Comparison of ENCODE assay signal across 8 cellular contexts in the genomic region with DNA sequence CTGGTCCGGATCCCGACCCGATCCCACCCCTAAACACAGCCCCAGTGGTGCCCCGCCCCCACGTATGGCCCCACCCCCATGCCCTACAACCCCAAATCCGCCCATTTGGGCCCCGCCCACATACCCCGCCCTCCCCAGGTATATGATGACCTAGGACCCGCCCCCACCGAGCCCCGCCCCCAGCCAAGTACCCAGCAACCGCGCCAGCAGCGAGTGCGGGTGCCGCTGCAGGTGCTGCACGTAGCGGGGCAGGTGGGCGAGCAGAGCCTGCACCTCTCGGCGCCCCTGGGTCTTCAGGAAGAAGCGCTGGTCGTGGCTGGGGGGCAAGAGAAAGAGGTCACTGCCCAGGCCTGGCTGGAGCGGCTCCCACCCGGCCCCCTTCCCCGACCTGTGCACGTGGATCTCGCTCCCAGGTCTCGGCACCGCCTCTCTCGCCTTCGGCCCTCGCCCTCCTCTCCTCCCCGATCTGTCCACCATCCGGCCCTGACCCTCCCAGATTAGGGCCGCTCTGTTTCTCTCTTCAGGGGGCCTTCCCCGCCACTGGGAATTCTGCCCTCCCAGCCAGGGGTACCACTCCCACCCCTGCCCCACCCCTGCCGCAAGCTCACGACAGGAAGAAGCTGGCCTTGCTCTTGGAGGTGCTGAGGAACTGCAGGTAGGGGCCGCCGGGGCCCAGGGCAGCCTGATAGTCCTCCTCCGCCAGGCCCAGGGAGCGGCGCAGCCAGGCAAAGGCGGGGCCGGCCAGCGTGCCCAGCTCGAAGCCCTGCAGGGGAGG.
DNase-seq lines count a peak whose midpoint lies in the region; ATAC-seq and TF ChIP-seq lines count a peak whose summit lies in the region.

No MANE protein-coding gene starts in this region.

- no peak for TF ChIP-seq CTCF in foreskin fibroblast (IDR thresholded peaks at IDR 0.05; ENCODE audit: low read depth, low read length)

- DNase-seq in NCI-H2196 (lab: John Stamatoyannopoulos, UW; ENCODE audit: unreplicated experiment) (peak; percentile 44), NCI-H2196 treated with DMSO at 0.1 percent for 48 hours (lab: John Stamatoyannopoulos, UW; ENCODE audit: unreplicated experiment) (no peak), activated T-cell treated with anti-CD3 and anti-CD28 coated beads for 4 hours (peak; percentile 71), foreskin fibroblast (no peak), middle frontal gyrus (ENCODE audit: extremely low spot score, low spot score) (no peak)
- DNase-seq in stimulated activated CD4-positive, alpha-beta T cell treated with anti-CD3 and anti-CD28 coated beads, Interleukin-1b, Interleukin-23, amount 100 ng/mL, for 1 hour (ENCODE audit: low read depth in 2 of 2): peak; percentile 55 to 62

- peak overlapping the region; percentile 31 to 38 for H3K4me3 ChIP-seq in foreskin fibroblast (ENCODE audit: low read depth in 1 of 2, low read length in 2 of 2)

- ATAC-seq in GM18502 (IDR thresholded peaks at IDR 0.05; ENCODE audit: poor library complexity, unreplicated experiment) (no peak), HG03354 (IDR thresholded peaks at IDR 0.05; ENCODE audit: poor library complexity, severe bottlenecking, unreplicated experiment) (no peak)

Comparison
In these comparisons a context has a peak if more than half of its experiments do, and no peak if none do; other contexts are left out.
1. DNase-seq: peak in NCI-H2196 (single experiment), activated T-cell treated with anti-CD3 and anti-CD28 coated beads for 4 hours (single experiment) and stimulated activated CD4-positive, alpha-beta T cell treated with anti-CD3 and anti-CD28 coated beads, Interleukin-1b, Interleukin-23, amount 100 ng/mL, for 1 hour (2 of 2); none in NCI-H2196 treated with DMSO at 0.1 percent for 48 hours (single experiment), foreskin fibroblast (0 of 2) and middle frontal gyrus (single experiment).